ENCODE assay signal across 22 cellular contexts in the genomic region with DNA sequence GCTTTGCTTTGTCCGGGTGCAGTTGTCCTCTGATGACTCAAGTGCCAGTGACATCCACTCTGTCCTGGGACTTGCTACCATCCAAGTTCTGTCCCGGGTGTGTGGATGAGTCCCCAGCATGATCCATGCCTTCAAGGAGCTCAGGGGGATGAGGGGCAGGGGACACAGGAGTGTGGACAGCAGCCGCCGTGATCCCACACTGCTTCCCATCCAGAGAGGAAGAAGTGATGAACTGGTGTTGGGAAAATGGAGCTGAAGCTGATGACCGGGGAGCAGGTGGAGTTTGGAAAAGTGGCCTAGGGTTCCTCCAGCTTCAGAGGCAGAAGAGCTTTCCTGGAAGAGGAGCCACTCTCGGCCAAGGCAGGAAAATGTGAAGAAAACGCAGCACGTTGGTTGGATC.
DNase-seq lines count a peak whose midpoint lies in the region; ATAC-seq, FAIRE-seq and TF ChIP-seq lines count a peak whose summit lies in the region.
"Had no signal": no experiment of that assay in that cellular context is flagged by ENCODE, and none has a peak within 500 bp of the region (broad histone marks: within the 10 kb centered on the region; RNA-seq: fewer than 3 reads in every experiment).

No MANE protein-coding gene starts in this region.

- no peak overlapping the region for H2BK20ac ChIP-seq in H9 (ENCODE audit: low read depth, low read length, poor library complexity, severe bottlenecking)

- peaks cover 1% of the 10 kb centered on the region; the same call in 1 of the 2 replicates for H3K4me1 ChIP-seq in H9 (ENCODE audit: insufficient read depth, low read length)
- H3K4me1 ChIP-seq in upper lobe of right lung: no peaks in the 10 kb centered on the region

- no peak overlapping the region for H3K18ac ChIP-seq in H9 (ENCODE audit: insufficient read length, low read depth, low read length)

- no peak overlapping the region for H3K23ac ChIP-seq in H9 (ENCODE audit: insufficient read length, low read depth, low read length)

- no peak overlapping the region for H4K5ac ChIP-seq in H9 (ENCODE audit: insufficient read length, low read depth, low read length)

- intact Hi-C loops in activated CD4-positive, alpha-beta T cell treated with anti-CD3 and anti-CD28 coated beads, Interleukin-2, amount 10 ng/mL, durations not matched to agents 24 days and 14 days (cut with micrococcal nuclease): no loop called here
- intact Hi-C loops in activated CD4-positive, alpha-beta T cell treated with anti-CD3 and anti-CD28 coated beads for 36 hours (cut with DNase I, micrococcal nuclease): no loop called here
- intact Hi-C loops in upper lobe of right lung (cut with DNase I): no loop called here

- H2BK12ac ChIP-seq in H9 (ENCODE audit: insufficient read length, low read depth, low read length): no peak overlapping the region

- CTCF ChIA-PET in activated CD4-positive, alpha-beta T cell treated with anti-CD3 and anti-CD28 coated beads for 36 hours (lab: Charles Lee): no interaction called here

- H2AK5ac ChIP-seq in H9 (ENCODE audit: insufficient read length, low read length): peak overlapping the region; percentile 62

- no peaks in the 10 kb centered on the region for H3K79me2 ChIP-seq in H9 (ENCODE audit: insufficient read depth, low read length)

- H3K4me3 ChIP-seq in upper lobe of right lung: no peak overlapping the region

- FAIRE-seq in GM19239 (lab: Jason Lieb, UNC): no peak
- FAIRE-seq: D721Med, GM12891, HepG2, RCC 7860 had no signal

- DNase-seq in activated CD4-positive, alpha-beta T cell treated with anti-CD3 and anti-CD28 coated beads, Interleukin-2, amount 10 ng/mL, durations not matched to agents 24 days and 14 days: peak; percentile 42
- no peak for DNase-seq in activated CD4-positive, alpha-beta T cell treated with anti-CD3 and anti-CD28 coated beads for 36 hours
- peak; percentile 24 for DNase-seq in H9
- DNase-seq in ecto neural progenitor cell (ENCODE audit: low spot score): peak; percentile 43
- no peak for DNase-seq in neural crest cell (ENCODE audit: low read depth, low spot score)
- DNase-seq in upper lobe of right lung: no peak
- no peak for DNase-seq in NCI-H2107 treated with DMSO at 0.1 percent for 48 hours (lab: John Stamatoyannopoulos, UW; ENCODE audit: unreplicated experiment)
- no peak for DNase-seq in GM19239 (ENCODE audit: insufficient read length, low spot score)
- DNase-seq: AML-193, GOT3, HFFc6, KG1, NCI-H1694 treated with DMSO at 0.1 percent for 48 hours, NCI-H510A, NCI-H774, Right ventricle myocardium superior had no signal

- no peak overlapping the region for H2BK5ac ChIP-seq in H9 (ENCODE audit: insufficient read length, low read length)

- WGBS in H9 (ENCODE audit: extremely low coverage, insufficient read length, low lambda C conversion rate): no CpG with 5 or more reads among the region's 8 CpGs

- H2BK120ac ChIP-seq in H9 (ENCODE audit: low read depth, low read length, poor library complexity, severe bottlenecking): no peak overlapping the region

- peaks cover 13% of the 10 kb centered on the region for H3K9me3 Mint-ChIP-seq in activated CD4-positive, alpha-beta T cell treated with anti-CD3 and anti-CD28 coated beads, Interleukin-2, amount 10 ng/mL, durations not matched to agents 24 days and 14 days
- peaks cover 11% of the 10 kb centered on the region for H3K9me3 Mint-ChIP-seq in activated CD4-positive, alpha-beta T cell treated with anti-CD3 and anti-CD28 coated beads for 36 hours (ENCODE audit: low read depth)
- peaks cover 48 to 50% of the 10 kb centered on the region in 2 experiments for H3K9me3 Mint-ChIP-seq in H9
- peaks cover 4% of the 10 kb centered on the region for H3K9me3 Mint-ChIP-seq in neural crest cell

- no peak overlapping the region for H3K56ac ChIP-seq in H9 (ENCODE audit: insufficient read length, low read depth, low read length)

- peaks cover 22% of the 10 kb centered on the region for H3K27me3 Mint-ChIP-seq in activated CD4-positive, alpha-beta T cell treated with anti-CD3 and anti-CD28 coated beads, Interleukin-2, amount 10 ng/mL, durations not matched to agents 24 days and 14 days
- H3K27me3 Mint-ChIP-seq in activated CD4-positive, alpha-beta T cell treated with anti-CD3 and anti-CD28 coated beads for 36 hours: no peaks in the 10 kb centered on the region
- H3K27me3 Mint-ChIP-seq in H9 (ENCODE audit: low read depth) (peaks cover 67% of the 10 kb centered on the region), neural crest cell (ENCODE audit: low read depth) (peaks cover 43% of the 10 kb centered on the region)

- no peak overlapping the region for H3K9ac ChIP-seq in H9 (ENCODE audit: extremely low read depth, insufficient read length, low read length)

- H3K36me3 Mint-ChIP-seq in activated CD4-positive, alpha-beta T cell treated with anti-CD3 and anti-CD28 coated beads, Interleukin-2, amount 10 ng/mL, durations not matched to agents 24 days and 14 days (ENCODE audit: low read depth): no peaks in the 10 kb centered on the region
- H3K36me3 Mint-ChIP-seq in activated CD4-positive, alpha-beta T cell treated with anti-CD3 and anti-CD28 coated beads for 36 hours (ENCODE audit: low read depth): peaks cover 3% of the 10 kb centered on the region
- H3K36me3 Mint-ChIP-seq in H9 (ENCODE audit: insufficient read depth in 1 of 3, low read depth in 3 of 3) (peaks cover 15 to 47% (median 19%) of the 10 kb centered on the region in 3 experiments), neural crest cell (ENCODE audit: low read depth) (peaks cover 7% of the 10 kb centered on the region)

- no peak overlapping the region for H2AFZ ChIP-seq in H9 (ENCODE audit: low read length)

- H3K27ac ChIP-seq in H9 (ENCODE audit: insufficient read length, low read depth, low read length): no peak overlapping the region
- H3K27ac ChIP-seq in upper lobe of right lung: no peak overlapping the region
- H3K27ac ChIP-seq: 22Rv1, C4-2B had no signal

- ATAC-seq in activated CD4-positive, alpha-beta T cell treated with anti-CD3 and anti-CD28 coated beads for 36 hours: no peak
- ATAC-seq in upper lobe of right lung: no peak
- ATAC-seq: HepG2 had no signal

- H3K9me3 ChIP-seq in H9 (ENCODE audit: control insufficient read depth, low read depth, low read length) (peaks cover 9% of the 10 kb centered on the region), upper lobe of right lung (peaks cover 8% of the 10 kb centered on the region)

- H3K4ac ChIP-seq in H9 (ENCODE audit: low read depth, low read length): no peak overlapping the region

- H3K4me1 Mint-ChIP-seq in activated CD4-positive, alpha-beta T cell treated with anti-CD3 and anti-CD28 coated beads, Interleukin-2, amount 10 ng/mL, durations not matched to agents 24 days and 14 days: no peaks in the 10 kb centered on the region
- H3K4me1 Mint-ChIP-seq in activated CD4-positive, alpha-beta T cell treated with anti-CD3 and anti-CD28 coated beads for 36 hours: no peaks in the 10 kb centered on the region
- peaks cover 27 to 28% of the 10 kb centered on the region in 2 experiments for H3K4me1 Mint-ChIP-seq in H9
- no peaks in the 10 kb centered on the region for H3K4me1 Mint-ChIP-seq in neural crest cell

- H3T11ph ChIP-seq in H9 (ENCODE audit: low read length): no peak overlapping the region

- H2BK15ac ChIP-seq in H9 (ENCODE audit: low read depth, low read length): no peak overlapping the region

- no peaks in the 10 kb centered on the region for H3K79me1 ChIP-seq in H9 (ENCODE audit: insufficient read depth, low read depth, low read length, poor library complexity, severe bottlenecking)

- no peak overlapping the region for H3K4me2 ChIP-seq in H9 (ENCODE audit: insufficient read depth, insufficient read length, low read length)

- no peak overlapping the region for H4K8ac ChIP-seq in H9 (replicated peaks; ENCODE audit: insufficient read length, low read depth, low read length)

- no peak overlapping the region for H3K4me3 Mint-ChIP-seq in activated CD4-positive, alpha-beta T cell treated with anti-CD3 and anti-CD28 coated beads, Interleukin-2, amount 10 ng/mL, durations not matched to agents 24 days and 14 days
- H3K4me3 Mint-ChIP-seq in activated CD4-positive, alpha-beta T cell treated with anti-CD3 and anti-CD28 coated beads for 36 hours: no peak overlapping the region
- H3K4me3 Mint-ChIP-seq in H9 (no peak overlapping the region; a peak in 1 of 5 replicates), neural crest cell (no peak overlapping the region)
- H3K4me3 Mint-ChIP-seq: HFFc6 had no signal

- no peaks in the 10 kb centered on the region for H3K36me3 ChIP-seq in upper lobe of right lung

- TF ChIP-seq CTCF in H9 (conservative IDR thresholded peaks at IDR 0.05) (no peak), neural crest cell (conservative IDR thresholded peaks at IDR 0.05) (no peak), upper lobe of right lung (IDR thresholded peaks at IDR 0.05) (no peak)

- H4K20me1 ChIP-seq in H9 (ENCODE audit: control insufficient read depth, insufficient read depth, insufficient read length): no peaks in the 10 kb centered on the region

- H3K14ac ChIP-seq in H9 (ENCODE audit: insufficient read depth, low read length): no peak overlapping the region

- H3K27ac Mint-ChIP-seq in activated CD4-positive, alpha-beta T cell treated with anti-CD3 and anti-CD28 coated beads, Interleukin-2, amount 10 ng/mL, durations not matched to agents 24 days and 14 days: no peak overlapping the region
- H3K27ac Mint-ChIP-seq in activated CD4-positive, alpha-beta T cell treated with anti-CD3 and anti-CD28 coated beads for 36 hours: no peak overlapping the region
- H3K27ac Mint-ChIP-seq in H9 (peak overlapping the region in 1 of 3 experiments; percentile 53; a peak in 1 of 7 replicates), neural crest cell (ENCODE audit: unreplicated experiment) (peak overlapping the region; percentile 81)
- H3K27ac Mint-ChIP-seq: HFFc6 had no signal

- POLR2A ChIA-PET in activated CD4-positive, alpha-beta T cell treated with anti-CD3 and anti-CD28 coated beads for 36 hours (lab: Charles Lee): no interaction called here

- no peaks in the 10 kb centered on the region for H3K23me2 ChIP-seq in H9 (ENCODE audit: insufficient read length, low read depth, low read length, poor library complexity, severe bottlenecking)

- H3K27me3 ChIP-seq in H9 (ENCODE audit: insufficient read depth, low read length) (no peaks in the 10 kb centered on the region; the same call in 1 of the 2 replicates), upper lobe of right lung (no peaks in the 10 kb centered on the region)

- H4K91ac ChIP-seq in H9 (ENCODE audit: insufficient read length, low read depth, low read length): no peak overlapping the region

Comparison
In these comparisons a context has a peak if more than half of its experiments do, and no peak if none do; other contexts are left out.
1. DNase-seq: peak in activated CD4-positive, alpha-beta T cell treated with anti-CD3 and anti-CD28 coated beads, Interleukin-2, amount 10 ng/mL, durations not matched to agents 24 days and 14 days (single experiment), H9 (single experiment) and ecto neural progenitor cell (single experiment); none in activated CD4-positive, alpha-beta T cell treated with anti-CD3 and anti-CD28 coated beads for 36 hours (single experiment), neural crest cell (single experiment), upper lobe of right lung (single experiment), NCI-H2107 treated with DMSO at 0.1 percent for 48 hours (single experiment) and GM19239 (single experiment).